In the genomic region with DNA sequence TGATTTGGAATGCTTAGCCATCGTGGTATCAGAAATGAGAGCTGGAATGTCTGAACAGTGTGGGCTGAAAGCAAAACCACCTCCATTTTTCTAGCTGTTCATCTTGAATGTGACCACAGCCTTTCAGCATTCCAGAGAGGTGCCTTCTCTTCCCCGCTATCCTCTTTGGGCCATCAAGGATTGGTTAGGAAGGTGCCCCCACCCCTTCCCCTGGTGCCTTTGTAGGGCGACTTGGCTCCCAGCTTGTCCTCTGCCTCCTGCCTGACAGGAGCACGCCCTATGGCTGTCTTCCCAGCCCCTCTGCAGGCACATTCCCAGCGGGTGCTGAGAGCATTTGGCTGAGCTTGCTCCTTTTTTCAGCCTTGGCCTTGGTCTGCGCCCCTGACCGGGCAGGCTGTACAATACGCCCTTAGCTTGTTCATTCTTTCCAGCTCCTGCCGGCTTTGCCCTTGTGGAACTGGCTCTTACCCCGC, we compare ENCODE assay signal across 11 cellular contexts.
A peak's percentile ranks its signal among the peaks of the same experiment; 100 is the strongest.
DNase-seq lines count a peak whose midpoint lies in the region; ATAC-seq and TF ChIP-seq lines count a peak whose summit lies in the region.
"Had no signal": no experiment of that assay in that cellular context is flagged by ENCODE, and none has a peak within 500 bp of the region (broad histone marks: within the 10 kb centered on the region; RNA-seq: fewer than 3 reads in every experiment).

No MANE protein-coding gene starts in this region.

- no peaks in the 10 kb centered on the region for H3K9me3 ChIP-seq in left ventricle myocardium inferior (replicated peaks)
- no peaks in the 10 kb centered on the region for H3K9me3 ChIP-seq in HAP-1

- no peaks in the 10 kb centered on the region for H3K27me3 ChIP-seq in left ventricle myocardium inferior (ENCODE audit: low read depth)
- H3K27me3 ChIP-seq in HAP-1 (ENCODE audit: low read depth): peaks cover 64% of the 10 kb centered on the region

- H3K36me3 ChIP-seq in left ventricle myocardium inferior: no peaks in the 10 kb centered on the region
- no peaks in the 10 kb centered on the region for H3K36me3 ChIP-seq in HAP-1 (replicated peaks)

- H3K4me3 ChIP-seq in AG09309 (ENCODE audit: control insufficient read depth, low read depth, low read length): peak overlapping the region; percentile 10
- peak overlapping the region; percentile 37 for H3K4me3 ChIP-seq in left ventricle myocardium inferior
- H3K4me3 ChIP-seq in HAP-1: no peak overlapping the region

- H3K4me1 ChIP-seq in left ventricle myocardium inferior: peaks cover 83% of the 10 kb centered on the region
- no peaks in the 10 kb centered on the region for H3K4me1 ChIP-seq in HAP-1

- no peak for ATAC-seq in HG03175 (IDR thresholded peaks at IDR 0.05; ENCODE audit: unreplicated experiment)
- ATAC-seq: left colon had no signal

- in situ Hi-C loops in HAP-1 (cut with MboI; ENCODE audit: low sequenced_read_pairs): no loop called here

- H3K27ac ChIP-seq in angular gyrus (ENCODE audit: low read depth, low read length): peak overlapping the region; percentile 14
- peak overlapping the region; percentile 93 for H3K27ac ChIP-seq in left ventricle myocardium inferior (replicated peaks)
- H3K27ac ChIP-seq: RWPE1 had no signal

- intact Hi-C loops in left ventricle myocardium inferior (cut with micrococcal nuclease): loop anchor here (10.0 kb wide), 1 partner anchor 59 kb away; no protein-coding TSS in a partner anchor

- TF ChIP-seq CTCF in AG09309 (IDR thresholded peaks at IDR 0.05; ENCODE audit: control insufficient read depth, insufficient read depth, low read depth, low read length, missing control alignments): no peak
- TF ChIP-seq CTCF in left ventricle myocardium inferior (IDR thresholded peaks at IDR 0.05; ENCODE audit: borderline replicate concordance): no peak

- DNase-seq in AG09309 (ENCODE audit: low read depth) (peak; percentile 18), left ventricle myocardium inferior (peak; percentile 91), pons (ENCODE audit: low spot score) (peak; percentile 64), HT-29 (ENCODE audit: low spot score) (no peak), HAP-1 (ENCODE audit: low spot score in 2 of 2) (no peak)
- no peak for DNase-seq in stimulated activated CD4-positive, alpha-beta T cell treated with anti-CD3 and anti-CD28 coated beads, Interleukin-2, amount 100 ng/mL, for 24 hours
- DNase-seq: CD4-positive, CD25-positive, alpha-beta regulatory T cell had no signal

Comparison
In these comparisons a context has a peak if more than half of its experiments do, and no peak if none do; other contexts are left out.
1. DNase-seq: peak in AG09309 (single experiment), left ventricle myocardium inferior (single experiment) and pons (single experiment); none in HT-29 (single experiment), HAP-1 (0 of 2) and stimulated activated CD4-positive, alpha-beta T cell treated with anti-CD3 and anti-CD28 coated beads, Interleukin-2, amount 100 ng/mL, for 24 hours (0 of 2).